ENCODE assay signal across 4 cellular contexts in the genomic region with DNA sequence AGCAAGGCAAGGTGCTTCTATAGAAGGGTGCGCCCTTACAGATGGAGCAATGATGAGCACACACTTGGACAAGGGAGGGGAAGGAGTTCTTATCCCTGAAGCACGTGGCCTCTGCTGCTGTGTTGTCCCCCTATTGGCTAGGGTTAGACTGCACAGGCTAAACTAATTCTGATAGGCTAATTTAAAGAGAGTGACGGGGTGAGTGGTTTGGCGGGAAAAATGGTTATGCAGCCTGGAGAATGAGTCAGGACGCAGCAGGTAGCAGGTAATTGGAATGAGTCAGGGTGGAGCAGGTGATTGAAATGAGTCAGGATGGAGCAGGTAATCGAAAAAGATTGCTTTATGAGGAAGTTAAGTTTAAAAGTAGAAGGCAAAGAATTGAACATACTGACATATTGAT. TPM values are rescaled to one million over a fixed set of nuclear protein-coding genes. Genes with fewer than 3 reads are reported as not detected.
"Had no signal": no experiment of that assay in that cellular context is flagged by ENCODE, and none has a peak within 500 bp of the region (broad histone marks: within the 10 kb centered on the region; RNA-seq: fewer than 3 reads in every experiment).

No MANE protein-coding gene starts in this region.

RNA-seq across cellular contexts. Expression of gene C3orf80, which starts 15.5 kb away (rescaled TPM):
- total RNA-seq: dermis microvascular lymphatic vessel endothelial cell, endothelial cell of umbilical vein, mesothelial cell of epicardium, natural killer cell had no signal
